Comparison of ENCODE assay signal across 10 cellular contexts in the genomic region with DNA sequence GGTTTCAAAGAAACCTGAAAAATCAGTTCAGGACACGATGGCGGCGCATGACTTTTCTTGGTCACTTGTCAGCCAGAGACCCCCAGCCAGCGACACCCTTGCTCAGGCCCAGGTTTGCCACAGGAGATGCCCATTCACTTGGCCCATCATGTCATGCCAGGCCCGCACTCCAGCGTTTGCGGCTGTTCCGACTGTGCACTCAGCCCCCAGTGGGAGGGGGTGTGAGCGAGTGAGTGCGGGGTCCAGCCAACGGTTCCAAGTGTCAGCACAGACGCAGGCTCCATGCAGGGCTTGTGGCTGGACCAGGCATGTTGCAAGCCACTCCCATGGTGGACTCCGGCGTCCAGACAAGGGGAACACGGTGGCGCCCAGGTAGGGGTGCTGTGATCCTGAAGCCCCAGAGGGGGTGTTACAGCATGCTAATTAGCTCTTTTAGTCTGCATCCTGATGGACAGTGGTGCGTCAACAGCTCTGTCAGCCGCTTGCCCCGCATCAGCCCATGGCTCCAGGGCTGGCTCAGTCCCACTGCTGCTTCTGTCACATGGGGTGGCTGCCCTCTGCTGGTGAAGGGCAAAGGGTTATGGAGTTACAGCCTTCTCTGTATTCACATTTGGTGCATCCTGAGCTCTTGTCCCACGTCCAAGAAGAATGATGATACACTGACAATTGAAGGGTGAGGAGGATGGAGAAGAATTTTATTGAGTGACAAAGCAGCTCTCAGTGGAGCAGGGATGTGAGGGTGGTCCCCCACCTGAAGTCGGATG. TPM values are rescaled to one million over a fixed set of nuclear protein-coding genes. Genes with fewer than 3 reads are reported as not detected.
DNase-seq lines count a peak whose midpoint lies in the region; ATAC-seq, FAIRE-seq and TF ChIP-seq lines count a peak whose summit lies in the region.
"Had no signal": no experiment of that assay in that cellular context is flagged by ENCODE, and none has a peak within 500 bp of the region (broad histone marks: within the 10 kb centered on the region; RNA-seq: fewer than 3 reads in every experiment).

No MANE protein-coding gene starts in this region.

- peak; percentile 49 for FAIRE-seq in K562 (lab: Jason Lieb, UNC)

- H3K4me3 ChIP-seq in K562, result no peak overlapping the region
- H3K4me3 ChIP-seq: lung had no signal

- H3K9me1 ChIP-seq in K562 (ENCODE audit: control insufficient read depth, insufficient read depth, low read length), result no peaks in the 10 kb centered on the region

- TF ChIP-seq POLR2A in K562 (conservative IDR thresholded peaks at IDR 0.05), result no peak

- peaks cover 6% of the 10 kb centered on the region; the same call in 1 of the 3 replicates for H3K36me3 ChIP-seq in K562 (ENCODE audit: control insufficient read depth, insufficient read depth, low read length)

- H3K4me1 ChIP-seq in K562 (replicated peaks in 1 of 2; ENCODE audit: control insufficient read depth in 2 of 2, insufficient read depth in 2 of 2, low read length in 2 of 2), result peaks cover under 1 to 18% of the 10 kb centered on the region in 2 experiments; a peak in 2 of 5 replicates

- BruUV-seq in K562 (replicated peaks; lab: Mats Ljungman, UMichigan), result no TSS peak

- DNase-seq in NK-92 treated with Interleukin-12 subunit alpha and Interleukin-12 subunit beta, amount 100 ng/mL, for 24 hours (lab: John Stamatoyannopoulos, UW), result peak; percentile 52
- DNase-seq in NK-92 (lab: John Stamatoyannopoulos, UW; ENCODE audit: unreplicated experiment) (no peak), NOMO-1 treated with DMSO at 0.1 percent for 48 hours (lab: John Stamatoyannopoulos, UW; ENCODE audit: unreplicated experiment) (peak; percentile 20), K562 (ENCODE audit: extremely low read depth in 1 of 4, low spot score in 3 of 4) (peak in 2 of 4 experiments; percentile 38 to 59), middle frontal gyrus (ENCODE audit: extremely low spot score, low spot score) (no peak), D341Med (ENCODE audit: low spot score) (no peak)
- peak; percentile 57 to 60 for DNase-seq in stimulated activated CD4-positive, alpha-beta T cell treated with anti-CD3 and anti-CD28 coated beads, Interleukin-2, amount 100 ng/mL, for 24 hours

- 0 out of 2 replicates have a peak, but pooled peaks cover 2% of the 10 kb centered on the region for H3K9me3 ChIP-seq in K562 (replicated peaks; ENCODE audit: control insufficient read depth, insufficient read depth, low read depth, low read length)

- no peak for ATAC-seq in K562
- ATAC-seq in GM18520 (IDR thresholded peaks at IDR 0.05; ENCODE audit: unreplicated experiment), result no peak

- 40% methylated on average over 21 of the region's 21 CpGs for WGBS in K562 (ENCODE audit: insufficient coverage, low coverage, missing lambda C conversion rate)

- H3K79me2 ChIP-seq in K562 (ENCODE audit: control insufficient read depth, insufficient read depth, low read length), result peaks cover 17% of the 10 kb centered on the region

- CTCF ChIA-PET in K562 (lab: Yijun Ruan, JAX; ENCODE audit: low intra/inter-chr PET ratio), result no interaction called here

- no peak overlapping the region for H3K4me2 ChIP-seq in K562 (ENCODE audit: insufficient read depth, low read length)

- peaks cover 8% of the 10 kb centered on the region for H4K20me1 ChIP-seq in K562 (replicated peaks; ENCODE audit: control insufficient read depth, insufficient read depth, low read length)

- in situ Hi-C loops in K562 (cut with MboI), result no loop called here

- peaks cover 2 to 10% of the 10 kb centered on the region in 2 experiments; a peak in 4 of 5 replicates for H3K27me3 ChIP-seq in K562 (ENCODE audit: control insufficient read depth in 2 of 2, insufficient read depth in 2 of 2, low read length in 2 of 2)

- intact Hi-C loops in K562 (cut with micrococcal nuclease), result no loop called here

- no peak overlapping the region for H3K9ac ChIP-seq in K562 (ENCODE audit: insufficient read depth in 1 of 2, low read depth in 2 of 2, low read length in 2 of 2)

- H2AFZ ChIP-seq in K562 (ENCODE audit: low read depth, low read length), result no peak overlapping the region

- H3K27ac ChIP-seq in K562 (ENCODE audit: extremely low read depth, low read depth, low read length), result no peak overlapping the region
- H3K27ac ChIP-seq: C4-2B had no signal

- peak; percentile 47 to 51 (median 49) for TF ChIP-seq CTCF in K562 (IDR thresholded peaks at IDR 0.05 in 2 of 3, conservative IDR thresholded peaks at IDR 0.05 in 1 of 3; ENCODE audit: insufficient read depth in 2 of 3, low read depth in 1 of 3, low read length in 3 of 3)

- POLR2A ChIA-PET in K562 (lab: Yijun Ruan, JAX), result no interaction called here

- no peak for TF ChIP-seq EP300 in K562 (IDR thresholded peaks at IDR 0.05; ENCODE audit: low read length)

- peak in 1 of 2 experiments; percentile 54; a peak in 3 of 4 replicates for TF ChIP-seq RAD21 in K562 (CRISPR knock-in tag; conservative IDR thresholded peaks at IDR 0.05 in 1 of 2, IDR thresholded peaks at IDR 0.05 in 1 of 2)

TF ChIP-seq in K562, 482 proteins besides CTCF, POLR2A, EP300 and RAD21 (continues in another document):
- TF ChIP-seq SMC3 (conservative IDR thresholded peaks at IDR 0.05; ENCODE audit: insufficient read depth, low read depth, low read length) (0 out of 2 replicates have a peak, but pooled peaks have one; percentile 27), ZFP36 (IDR thresholded peaks at IDR 0.05; ENCODE audit: low read depth, low read length, partially characterized antibody) (peak; percentile 82), CBX3 (IDR thresholded peaks at IDR 0.05; ENCODE audit: borderline replicate concordance in 1 of 2, low read length in 2 of 2) (peak in 1 of 2 experiments; percentile 86; a peak in 2 of 3 replicates), ESRRA (IDR thresholded peaks at IDR 0.05; ENCODE audit: borderline replicate concordance, low read depth) (no peak)
- TF ChIP-seq, protein P1, sequence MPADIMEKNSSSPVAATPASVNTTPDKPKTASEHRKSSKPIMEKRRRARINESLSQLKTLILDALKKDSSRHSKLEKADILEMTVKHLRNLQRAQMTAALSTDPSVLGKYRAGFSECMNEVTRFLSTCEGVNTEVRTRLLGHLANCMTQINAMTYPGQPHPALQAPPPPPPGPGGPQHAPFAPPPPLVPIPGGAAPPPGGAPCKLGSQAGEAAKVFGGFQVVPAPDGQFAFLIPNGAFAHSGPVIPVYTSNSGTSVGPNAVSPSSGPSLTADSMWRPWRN (IDR thresholded peaks at IDR 0.05; ENCODE audit: low read depth), result no peak
- TF ChIP-seq, protein P2, sequence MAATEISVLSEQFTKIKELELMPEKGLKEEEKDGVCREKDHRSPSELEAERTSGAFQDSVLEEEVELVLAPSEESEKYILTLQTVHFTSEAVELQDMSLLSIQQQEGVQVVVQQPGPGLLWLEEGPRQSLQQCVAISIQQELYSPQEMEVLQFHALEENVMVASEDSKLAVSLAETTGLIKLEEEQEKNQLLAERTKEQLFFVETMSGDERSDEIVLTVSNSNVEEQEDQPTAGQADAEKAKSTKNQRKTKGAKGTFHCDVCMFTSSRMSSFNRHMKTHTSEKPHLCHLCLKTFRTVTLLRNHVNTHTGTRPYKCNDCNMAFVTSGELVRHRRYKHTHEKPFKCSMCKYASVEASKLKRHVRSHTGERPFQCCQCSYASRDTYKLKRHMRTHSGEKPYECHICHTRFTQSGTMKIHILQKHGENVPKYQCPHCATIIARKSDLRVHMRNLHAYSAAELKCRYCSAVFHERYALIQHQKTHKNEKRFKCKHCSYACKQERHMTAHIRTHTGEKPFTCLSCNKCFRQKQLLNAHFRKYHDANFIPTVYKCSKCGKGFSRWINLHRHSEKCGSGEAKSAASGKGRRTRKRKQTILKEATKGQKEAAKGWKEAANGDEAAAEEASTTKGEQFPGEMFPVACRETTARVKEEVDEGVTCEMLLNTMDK (IDR thresholded peaks at IDR 0.05; ENCODE audit: borderline replicate concordance, insufficient read depth, low read depth, low read length, poor library complexity, severe bottlenecking), result peak; percentile 21

RNA-seq across cellular contexts. Expression of gene MAEA, which starts 3.7 kb away (rescaled TPM):
- total RNA-seq in K562 (2011; cell fraction: chromatin; rRNA removed; ENCODE audit: low replicate concordance), result 97.9 and 170 TPM in 2 replicates
- 114 and 125 TPM in 2 replicates for total RNA-seq in K562 (2011; cell fraction: nucleolus; rRNA removed)
- total RNA-seq in K562 (2011; cell fraction: nucleoplasm; rRNA removed), result 91.9 and 96.7 TPM in 2 replicates
- total RNA-seq in K562 (2014; rRNA removed) (63.2 and 104 TPM in 2 replicates), K562 (2014; rRNA removed; fragmentation: Illumina TruSeq; extraction: Trizol) (18.7 and 20.5 TPM in 2 replicates), K562 (2015; rRNA removed; fragmentation: Illumina TruSeq; extraction: Trizol) (45.0 and 48.7 TPM in 2 replicates), K562 (2021) (84.4 and 86.5 TPM in 2 replicates)
- polyA plus RNA-seq in K562 (2011; rRNA removed) (59.3 and 60.8 TPM in 2 replicates), K562 (2014; fragmentation: Illumina TruSeq; extraction: Trizol) (34.3 and 57.0 TPM in 2 replicates), K562 (2014; fragmentation: Nextera tagmentation; extraction: Ambion mirVana) (1 to 10 TPM; 2.1 to 4.7 TPM), K562 (2014; rRNA removed) (72.5 and 74.7 TPM in 2 replicates)
- polyA plus RNA-seq in K562 (2011; cell fraction: cytosol; rRNA removed), result 74.2 and 137 TPM in 2 replicates
- polyA plus RNA-seq in K562 (2011; cell fraction: nucleus; rRNA removed), result 133 and 220 TPM in 2 replicates
- polyA plus RNA-seq in K562 (2012), result 70.1 and 73.0 TPM in 2 replicates
- 25.7 and 39.9 TPM in 2 replicates for polyA minus RNA-seq in K562 (2011; rRNA and poly(A)+ RNA removed)
- polyA minus RNA-seq in K562 (2011; cell fraction: cytosol; rRNA and poly(A)+ RNA removed), result 62.0 and 64.6 TPM in 2 replicates
- 51.3 and 58.3 TPM in 2 replicates for polyA minus RNA-seq in K562 (2011; cell fraction: nucleus; rRNA and poly(A)+ RNA removed)

RNA-seq across cellular contexts. Expression of gene CTBP1, which starts 37.0 kb away (rescaled TPM):
- 63.5 and 142 TPM in 2 replicates for total RNA-seq in K562 (2011; cell fraction: chromatin; rRNA removed; ENCODE audit: low replicate concordance)
- 94.5 and 102 TPM in 2 replicates for total RNA-seq in K562 (2011; cell fraction: nucleolus; rRNA removed)
- 48.0 and 62.1 TPM in 2 replicates for total RNA-seq in K562 (2011; cell fraction: nucleoplasm; rRNA removed)
- total RNA-seq in K562 (2014; rRNA removed) (162 and 230 TPM in 2 replicates), K562 (2014; rRNA removed; fragmentation: Illumina TruSeq; extraction: Trizol) (27.2 and 30.4 TPM in 2 replicates), K562 (2015; rRNA removed; fragmentation: Illumina TruSeq; extraction: Trizol) (67.9 and 70.4 TPM in 2 replicates), K562 (2021) (134 and 148 TPM in 2 replicates)
- polyA plus RNA-seq in K562 (2011; rRNA removed) (68.2 and 72.3 TPM in 2 replicates), K562 (2014; fragmentation: Illumina TruSeq; extraction: Trizol) (64.0 and 116 TPM in 2 replicates), K562 (2014; fragmentation: Nextera tagmentation; extraction: Ambion mirVana) (10 to 100 TPM; 14.5 to 20.0 TPM), K562 (2014; rRNA removed) (111 and 118 TPM in 2 replicates)
- 113 and 437 TPM in 2 replicates for polyA plus RNA-seq in K562 (2011; cell fraction: cytosol; rRNA removed)
- polyA plus RNA-seq in K562 (2011; cell fraction: nucleus; rRNA removed), result 168 and 330 TPM in 2 replicates
- polyA plus RNA-seq in K562 (2012), result 113 and 126 TPM in 2 replicates
- 33.8 and 54.2 TPM in 2 replicates for polyA minus RNA-seq in K562 (2011; rRNA and poly(A)+ RNA removed)
- 135 and 154 TPM in 2 replicates for polyA minus RNA-seq in K562 (2011; cell fraction: cytosol; rRNA and poly(A)+ RNA removed)
- 39.7 and 56.8 TPM in 2 replicates for polyA minus RNA-seq in K562 (2011; cell fraction: nucleus; rRNA and poly(A)+ RNA removed)

Comparison
In these comparisons a context has a peak if more than half of its experiments do, and no peak if none do; other contexts are left out.
1. DNase-seq: peak in NK-92 treated with Interleukin-12 subunit alpha and Interleukin-12 subunit beta, amount 100 ng/mL, for 24 hours (single experiment), NOMO-1 treated with DMSO at 0.1 percent for 48 hours (single experiment) and stimulated activated CD4-positive, alpha-beta T cell treated with anti-CD3 and anti-CD28 coated beads, Interleukin-2, amount 100 ng/mL, for 24 hours (2 of 2); none in NK-92 (single experiment), middle frontal gyrus (single experiment) and D341Med (single experiment).